Comparison of ENCODE assay signal across 14 cellular contexts in the genomic region with DNA sequence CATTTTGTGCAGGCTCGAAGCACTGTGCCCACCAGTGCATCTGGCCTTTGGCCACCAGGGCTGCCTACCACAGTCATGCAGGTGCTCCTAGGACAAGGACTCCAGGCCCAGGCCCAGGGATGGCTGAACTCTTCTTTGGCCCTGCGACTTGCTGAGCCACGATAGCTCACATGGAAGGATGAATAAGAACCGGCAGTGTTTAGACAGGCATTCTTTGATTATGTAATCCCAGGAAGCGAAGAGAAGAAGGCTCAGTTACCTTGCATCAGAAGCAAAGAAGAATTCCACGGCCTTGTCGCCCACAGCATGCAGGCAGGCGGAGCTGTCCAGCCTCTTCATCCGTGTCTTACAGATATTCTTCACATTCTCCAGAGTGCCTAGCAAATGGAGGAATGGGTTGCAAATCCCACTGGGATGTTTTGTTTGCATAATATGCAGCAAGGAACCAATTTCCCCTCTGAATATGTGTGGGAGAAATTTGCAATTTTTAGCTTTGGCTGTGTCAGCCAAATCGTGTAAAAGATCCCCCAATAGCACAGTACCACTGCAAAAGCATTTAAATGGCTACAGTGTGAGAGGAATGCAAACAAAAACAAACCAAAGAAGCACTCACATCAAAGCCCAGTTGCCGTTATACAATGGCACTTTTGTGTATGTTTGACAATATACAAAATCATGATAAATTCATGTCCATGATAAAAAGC. TPM values are rescaled to one million over a fixed set of nuclear protein-coding genes. Genes with fewer than 3 reads are reported as not detected.
DNase-seq lines count a peak whose midpoint lies in the region; TF ChIP-seq lines count a peak whose summit lies in the region.
"Had no signal": no experiment of that assay in that cellular context is flagged by ENCODE, and none has a peak within 500 bp of the region (broad histone marks: within the 10 kb centered on the region; RNA-seq: fewer than 3 reads in every experiment).

No MANE protein-coding gene starts in this region.

- H3K36me3 ChIP-seq in ACC112 (ENCODE audit: insufficient read depth, low read length) (peaks cover 18% of the 10 kb centered on the region), kidney epithelial cell (ENCODE audit: control insufficient read depth, insufficient read depth, low read length) (no peaks in the 10 kb centered on the region)

- TF ChIP-seq CTCF in chondrocyte (IDR thresholded peaks at IDR 0.05) (no peak), kidney epithelial cell (IDR thresholded peaks at IDR 0.05; ENCODE audit: insufficient read depth, low read length, poor library complexity, severe bottlenecking) (no peak), mesothelial cell of epicardium (IDR thresholded peaks at IDR 0.05; ENCODE audit: unreplicated experiment) (no peak)

- H3K27me3 ChIP-seq in ACC112 (ENCODE audit: insufficient read depth, low read length) (no peaks in the 10 kb centered on the region), kidney epithelial cell (ENCODE audit: control insufficient read depth, insufficient read depth, low read length) (no peaks in the 10 kb centered on the region)
- H3K27me3 ChIP-seq: ascending aorta, esophagus muscularis mucosa had no signal

- intact Hi-C loops in activated T-helper 2 cell treated with anti-CD3 and anti-CD28 coated beads, Interferon-gamma antibody, Interleukin-2, Interleukin-4, amounts not matched to agents 10 μg/mL and 5 μg/mL and 100 μg/mL, durations not matched to agents 14 hours and 24 hours and 36 hours (cut with micrococcal nuclease) = no loop called here

- no peaks in the 10 kb centered on the region for H3K27me3 Mint-ChIP-seq in chondrocyte (ENCODE audit: low read depth)
- H3K27me3 Mint-ChIP-seq in activated T-helper 2 cell treated with anti-CD3 and anti-CD28 coated beads, Interferon-gamma antibody, Interleukin-2, Interleukin-4, amounts not matched to agents 10 μg/mL and 5 μg/mL and 100 μg/mL, durations not matched to agents 14 hours and 24 hours and 36 hours (ENCODE audit: low read depth) = no peaks in the 10 kb centered on the region
- H3K27me3 Mint-ChIP-seq in mesothelial cell of epicardium (ENCODE audit: low read depth) = no peaks in the 10 kb centered on the region
- H3K27me3 Mint-ChIP-seq: activated CD4-positive, alpha-beta T cell treated with anti-CD3 and anti-CD28 coated beads for 36 hours; T-cell had no signal

- H3K4me3 Mint-ChIP-seq in chondrocyte (ENCODE audit: unreplicated experiment) = no peak overlapping the region
- H3K4me3 Mint-ChIP-seq in activated T-helper 2 cell treated with anti-CD3 and anti-CD28 coated beads, Interferon-gamma antibody, Interleukin-2, Interleukin-4, amounts not matched to agents 10 μg/mL and 5 μg/mL and 100 μg/mL, durations not matched to agents 14 hours and 24 hours and 36 hours (ENCODE audit: low read depth) = no peak overlapping the region
- no peak overlapping the region for H3K4me3 Mint-ChIP-seq in mesothelial cell of epicardium
- H3K4me3 Mint-ChIP-seq: activated CD4-positive, alpha-beta T cell treated with anti-CD3 and anti-CD28 coated beads for 36 hours; stimulated activated effector memory CD8-positive, alpha-beta T cell treated with anti-CD3 and anti-CD28 coated beads, Interleukin-12 subunit alpha, Interleukin-12 subunit beta, amount 100 ng/mL, for 72 hours; T-cell had no signal

- peak; percentile 70 for DNase-seq in NCI-H226
- DNase-seq in chondrocyte (ENCODE audit: low spot score) = peak; percentile 15
- peak; percentile 64 for DNase-seq in kidney epithelial cell (ENCODE audit: low read depth)
- DNase-seq in DMS79 (lab: John Stamatoyannopoulos, UW) = no peak
- DNase-seq in activated T-helper 2 cell treated with anti-CD3 and anti-CD28 coated beads, Interferon-gamma antibody, Interleukin-2, Interleukin-4, amounts not matched to agents 10 μg/mL and 5 μg/mL and 100 μg/mL, durations not matched to agents 14 hours and 24 hours and 36 hours (ENCODE audit: low spot score) = no peak
- no peak for DNase-seq in mesothelial cell of epicardium (ENCODE audit: low spot score in 2 of 2, unreplicated experiment in 2 of 2)
- DNase-seq in NCI-H2029 treated with DMSO at 0.1 percent for 48 hours (lab: John Stamatoyannopoulos, UW) = no peak
- DNase-seq: activated CD4-positive, alpha-beta T cell treated with anti-CD3 and anti-CD28 coated beads for 36 hours; stimulated activated CD4-positive, alpha-beta T cell treated with anti-CD3 and anti-CD28 coated beads, Interleukin-2, amount 100 ng/mL, for 48 hours; T-cell had no signal

- H3K4me1 Mint-ChIP-seq in chondrocyte (ENCODE audit: low read depth) = peaks cover 10% of the 10 kb centered on the region
- H3K4me1 Mint-ChIP-seq in activated T-helper 2 cell treated with anti-CD3 and anti-CD28 coated beads, Interferon-gamma antibody, Interleukin-2, Interleukin-4, amounts not matched to agents 10 μg/mL and 5 μg/mL and 100 μg/mL, durations not matched to agents 14 hours and 24 hours and 36 hours (ENCODE audit: low read depth) = no peaks in the 10 kb centered on the region
- peaks cover 2% of the 10 kb centered on the region for H3K4me1 Mint-ChIP-seq in mesothelial cell of epicardium
- H3K4me1 Mint-ChIP-seq: activated CD4-positive, alpha-beta T cell treated with anti-CD3 and anti-CD28 coated beads for 36 hours had no signal

- peaks cover 23% of the 10 kb centered on the region for H3K4me1 ChIP-seq in ACC112 (ENCODE audit: control insufficient read depth, insufficient read depth, low read length, unreplicated experiment)
- H3K4me1 ChIP-seq: ascending aorta had no signal

- H3K4me3 ChIP-seq in ACC112 (ENCODE audit: low read depth, low read length) = no peak overlapping the region
- no peak overlapping the region for H3K4me3 ChIP-seq in kidney epithelial cell (ENCODE audit: low read depth, low read length)
- H3K4me3 ChIP-seq: ascending aorta, esophagus muscularis mucosa had no signal

- H3K36me3 Mint-ChIP-seq in chondrocyte (ENCODE audit: low read depth) (peaks cover 10% of the 10 kb centered on the region), mesothelial cell of epicardium (no peaks in the 10 kb centered on the region)
- H3K36me3 Mint-ChIP-seq in activated T-helper 2 cell treated with anti-CD3 and anti-CD28 coated beads, Interferon-gamma antibody, Interleukin-2, Interleukin-4, amounts not matched to agents 10 μg/mL and 5 μg/mL and 100 μg/mL, durations not matched to agents 14 hours and 24 hours and 36 hours (ENCODE audit: low read depth) = no peaks in the 10 kb centered on the region
- H3K36me3 Mint-ChIP-seq: stimulated activated effector memory CD8-positive, alpha-beta T cell treated with anti-CD3 and anti-CD28 coated beads, Interleukin-12 subunit alpha, Interleukin-12 subunit beta, amount 100 ng/mL, for 72 hours; T-cell had no signal

- H3K27ac Mint-ChIP-seq in chondrocyte (ENCODE audit: unreplicated experiment) = no peak overlapping the region
- no peak overlapping the region for H3K27ac Mint-ChIP-seq in activated T-helper 2 cell treated with anti-CD3 and anti-CD28 coated beads, Interferon-gamma antibody, Interleukin-2, Interleukin-4, amounts not matched to agents 10 μg/mL and 5 μg/mL and 100 μg/mL, durations not matched to agents 14 hours and 24 hours and 36 hours
- no peak overlapping the region for H3K27ac Mint-ChIP-seq in mesothelial cell of epicardium
- H3K27ac Mint-ChIP-seq: activated CD4-positive, alpha-beta T cell treated with anti-CD3 and anti-CD28 coated beads for 36 hours; stimulated activated effector memory CD8-positive, alpha-beta T cell treated with anti-CD3 and anti-CD28 coated beads, Interleukin-12 subunit alpha, Interleukin-12 subunit beta, amount 100 ng/mL, for 72 hours; T-cell had no signal

- peak overlapping the region; percentile 38 for H3K27ac ChIP-seq in ACC112 (ENCODE audit: low read depth, low read length)
- H3K27ac ChIP-seq: ascending aorta, esophagus muscularis mucosa had no signal

- H3K79me2 ChIP-seq in ACC112 (ENCODE audit: control insufficient read depth, insufficient read depth, low read length, unreplicated experiment) = no peaks in the 10 kb centered on the region

- H2AFZ ChIP-seq in ACC112 (ENCODE audit: low read length, unreplicated experiment) = no peak overlapping the region

- H3K9me3 Mint-ChIP-seq in chondrocyte (ENCODE audit: low read depth) (no peaks in the 10 kb centered on the region), mesothelial cell of epicardium (no peaks in the 10 kb centered on the region)
- no peaks in the 10 kb centered on the region for H3K9me3 Mint-ChIP-seq in activated T-helper 2 cell treated with anti-CD3 and anti-CD28 coated beads, Interferon-gamma antibody, Interleukin-2, Interleukin-4, amounts not matched to agents 10 μg/mL and 5 μg/mL and 100 μg/mL, durations not matched to agents 14 hours and 24 hours and 36 hours
- H3K9me3 Mint-ChIP-seq: stimulated activated effector memory CD8-positive, alpha-beta T cell treated with anti-CD3 and anti-CD28 coated beads, Interleukin-12 subunit alpha, Interleukin-12 subunit beta, amount 100 ng/mL, for 72 hours; T-cell had no signal

RNA-seq across cellular contexts. Expression of a gene that starts 29.1 kb away (rescaled TPM):
- total RNA-seq in chondrocyte (16.8 to 46.1 TPM (median 18.8 TPM) in 3 replicates), kidney epithelial cell (4.0 and 7.7 TPM in 2 replicates), mesothelial cell of epicardium (14.9 to 16.3 TPM (median 15.7 TPM) in 3 replicates)
- total RNA-seq in activated T-helper 2 cell treated with anti-CD3 and anti-CD28 coated beads, Interferon-gamma antibody, Interleukin-2, Interleukin-4, amounts not matched to agents 10 μg/mL and 5 μg/mL and 100 μg/mL, durations not matched to agents 14 hours and 24 hours and 36 hours = 0.37 TPM in 1 of 2 replicates, not detected in the other

RNA-seq across cellular contexts. Expression of a gene that starts 32.2 kb away (rescaled TPM):
- 31.1 to 34.8 TPM (median 34.6 TPM) in 3 replicates for total RNA-seq in chondrocyte
- 22.5 and 25.1 TPM in 2 replicates for total RNA-seq in kidney epithelial cell
- 43.1 and 44.3 TPM in 2 replicates for total RNA-seq in activated T-helper 2 cell treated with anti-CD3 and anti-CD28 coated beads, Interferon-gamma antibody, Interleukin-2, Interleukin-4, amounts not matched to agents 10 μg/mL and 5 μg/mL and 100 μg/mL, durations not matched to agents 14 hours and 24 hours and 36 hours
- total RNA-seq in mesothelial cell of epicardium = 34.8 to 36.9 TPM (median 35.7 TPM) in 3 replicates

Comparison
In these comparisons a context has a peak if more than half of its experiments do, and no peak if none do; other contexts are left out.
1. DNase-seq: peak in NCI-H226 (single experiment), chondrocyte (single experiment) and kidney epithelial cell (single experiment); none in DMS79 (single experiment), activated T-helper 2 cell treated with anti-CD3 and anti-CD28 coated beads, Interferon-gamma antibody, Interleukin-2, Interleukin-4, amounts not matched to agents 10 μg/mL and 5 μg/mL and 100 μg/mL, durations not matched to agents 14 hours and 24 hours and 36 hours (single experiment), mesothelial cell of epicardium (0 of 2) and NCI-H2029 treated with DMSO at 0.1 percent for 48 hours (single experiment).